ENCODE assay signal across 1 cellular context in the genomic region with DNA sequence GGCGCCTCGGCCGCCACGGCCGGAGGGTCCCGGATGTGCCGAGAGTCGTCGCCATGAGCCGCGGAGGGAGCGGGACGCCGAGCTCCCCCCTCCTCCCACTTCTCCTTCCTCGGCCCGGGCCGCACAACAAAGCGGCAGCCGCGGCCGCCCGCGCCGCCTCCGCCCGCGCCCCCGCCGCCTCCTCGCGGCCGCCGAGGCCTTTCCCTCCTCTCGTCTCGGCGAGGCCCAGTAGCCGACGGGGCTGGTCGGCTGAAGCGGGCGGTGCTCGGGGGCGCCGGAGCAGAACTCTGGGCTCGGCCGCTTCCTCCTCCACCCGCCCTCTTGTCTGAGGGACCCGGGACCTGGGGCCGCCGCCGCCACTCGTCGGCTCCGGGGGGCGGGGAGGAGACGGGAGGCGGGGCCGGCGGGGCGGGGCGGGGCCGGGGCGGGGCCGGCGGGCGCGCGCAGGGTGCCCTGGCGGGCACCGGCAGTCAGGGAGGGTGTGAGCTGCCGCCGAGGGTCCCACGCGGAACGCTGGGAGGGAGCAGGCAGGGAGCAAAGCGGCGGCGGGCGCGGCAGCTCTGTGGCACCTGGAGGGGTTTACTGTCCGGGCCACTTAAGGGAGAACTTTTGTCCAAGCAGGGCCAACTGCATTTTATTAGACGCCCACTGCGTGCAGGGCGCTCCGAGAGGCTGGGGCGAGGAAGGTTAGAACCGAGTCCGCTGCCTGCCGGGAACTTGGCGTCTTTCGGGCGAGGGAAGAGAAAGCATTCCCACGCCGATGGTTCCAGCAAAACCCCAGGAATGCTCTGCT.
A peak's percentile ranks its signal among the peaks of the same experiment; 100 is the strongest.
TF ChIP-seq lines count a peak whose summit lies in the region.

Gene SMURF2 (minus strand): TSS at position 327 of the 793 bp plus-strand sequence. CDS start 427 bp downstream, outside the sequence.

TF ChIP-seq in PFSK-1, 5 proteins besides CTCF, POLR2A, EP300 and RAD21 (continued from another document):
- TF ChIP-seq SIN3A (IDR thresholded peaks at IDR 0.05; ENCODE audit: borderline replicate concordance, insufficient read depth, low read length) = 0 out of 2 replicates have a peak, but pooled peaks have one; percentile 34
- TF ChIP-seq POLR2AphosphoS5 (IDR thresholded peaks at IDR 0.05; ENCODE audit: low read depth, low read length) = peak; percentile 80
- peak; percentile 41 for TF ChIP-seq FOXP2 (optimal IDR thresholded peaks at IDR 0.05; ENCODE audit: borderline replicate concordance, extremely low read depth, extremely low read length, insufficient read depth)
- peak; percentile 79; the same call in 1 of the 2 replicates for TF ChIP-seq TAF1 (IDR thresholded peaks at IDR 0.05; ENCODE audit: borderline replicate concordance, insufficient read depth, low read length)
